In the genomic region with DNA sequence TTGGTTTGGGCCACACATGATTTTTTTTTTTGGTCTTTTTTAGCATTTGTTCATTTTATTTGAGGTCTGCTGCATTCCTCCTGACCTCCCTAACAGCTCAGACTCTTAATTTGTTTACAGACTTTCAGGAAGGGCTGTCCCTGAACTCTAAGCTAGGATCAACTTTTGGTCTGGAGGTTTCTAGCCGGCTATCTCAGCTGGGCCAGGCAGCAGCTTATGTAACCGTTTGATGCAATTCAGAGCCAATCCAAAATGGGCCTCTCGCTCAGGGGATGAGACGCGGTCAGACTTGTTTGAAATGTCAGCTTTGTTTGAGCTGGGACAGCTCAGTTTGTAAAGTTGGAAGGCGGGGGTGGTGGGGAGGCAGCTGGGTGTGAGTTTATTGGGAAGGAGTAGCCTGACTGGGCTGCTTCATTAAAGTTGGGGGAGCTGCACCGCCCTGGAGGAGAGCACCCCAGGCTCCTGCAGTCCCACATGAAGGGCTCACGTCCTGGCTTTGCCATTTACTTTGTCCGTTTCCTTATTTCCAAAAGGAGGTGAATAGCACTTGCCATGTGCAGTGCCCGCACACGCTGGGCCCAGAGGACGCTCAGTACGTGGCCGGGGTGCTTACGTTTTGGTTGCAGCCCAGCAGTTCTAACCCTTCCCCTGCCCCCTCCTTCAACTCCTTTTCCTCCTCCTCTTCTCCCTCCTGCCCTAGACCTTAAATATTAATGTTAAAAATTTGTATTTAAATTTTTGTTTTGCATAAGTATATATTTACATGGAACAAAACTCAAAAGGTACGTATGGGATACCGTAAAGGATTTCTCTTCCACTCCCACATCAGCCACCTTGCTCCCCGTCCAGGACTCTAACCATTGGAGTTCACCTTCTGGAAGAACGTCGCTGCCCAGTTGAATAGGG, we compare ENCODE assay signal across 1 cellular context.
TF ChIP-seq lines count a peak whose summit lies in the region.

No MANE protein-coding gene starts in this region.

TF ChIP-seq in HepG2, 621 proteins besides CTCF, POLR2A, EP300 and RAD21 (continued from another document and continues in another):
- TF ChIP-seq, protein P1, sequence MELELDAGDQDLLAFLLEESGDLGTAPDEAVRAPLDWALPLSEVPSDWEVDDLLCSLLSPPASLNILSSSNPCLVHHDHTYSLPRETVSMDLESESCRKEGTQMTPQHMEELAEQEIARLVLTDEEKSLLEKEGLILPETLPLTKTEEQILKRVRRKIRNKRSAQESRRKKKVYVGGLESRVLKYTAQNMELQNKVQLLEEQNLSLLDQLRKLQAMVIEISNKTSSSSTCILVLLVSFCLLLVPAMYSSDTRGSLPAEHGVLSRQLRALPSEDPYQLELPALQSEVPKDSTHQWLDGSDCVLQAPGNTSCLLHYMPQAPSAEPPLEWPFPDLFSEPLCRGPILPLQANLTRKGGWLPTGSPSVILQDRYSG (CRISPR knock-in tag; IDR thresholded peaks at IDR 0.05) = no peak
- TF ChIP-seq ZNF30 (CRISPR knock-in tag; IDR thresholded peaks at IDR 0.05) = no peak
- TF ChIP-seq FOXO1 (CRISPR knock-in tag; IDR thresholded peaks at IDR 0.05) = peak; percentile 97
- peak; percentile 73; the same call in 1 of the 2 replicates for TF ChIP-seq NCOA1 (CRISPR knock-in tag; IDR thresholded peaks at IDR 0.05)
- TF ChIP-seq SRSF9 (IDR thresholded peaks at IDR 0.05; ENCODE audit: borderline replicate concordance, insufficient read depth, low read depth, low read length, poor library complexity, severe bottlenecking) = no peak
- TF ChIP-seq ZNF121 (CRISPR knock-in tag; IDR thresholded peaks at IDR 0.05) = peak; percentile 95
- TF ChIP-seq ETV5 (CRISPR knock-in tag; IDR thresholded peaks at IDR 0.05; ENCODE audit: borderline replicate concordance) = peak; percentile 75; the same call in 1 of the 2 replicates
- 0 out of 2 replicates have a peak, but pooled peaks have one; percentile 61 for TF ChIP-seq BRD4 (CRISPR knock-in tag; IDR thresholded peaks at IDR 0.05)
- peak; percentile 85 for TF ChIP-seq TEAD3 (CRISPR knock-in tag; optimal IDR thresholded peaks at IDR 0.05; ENCODE audit: borderline replicate concordance)
- TF ChIP-seq KLF12 (CRISPR knock-in tag; IDR thresholded peaks at IDR 0.05; ENCODE audit: borderline replicate concordance) = peak; percentile 70; the same call in 1 of the 2 replicates
- TF ChIP-seq, protein P2, sequence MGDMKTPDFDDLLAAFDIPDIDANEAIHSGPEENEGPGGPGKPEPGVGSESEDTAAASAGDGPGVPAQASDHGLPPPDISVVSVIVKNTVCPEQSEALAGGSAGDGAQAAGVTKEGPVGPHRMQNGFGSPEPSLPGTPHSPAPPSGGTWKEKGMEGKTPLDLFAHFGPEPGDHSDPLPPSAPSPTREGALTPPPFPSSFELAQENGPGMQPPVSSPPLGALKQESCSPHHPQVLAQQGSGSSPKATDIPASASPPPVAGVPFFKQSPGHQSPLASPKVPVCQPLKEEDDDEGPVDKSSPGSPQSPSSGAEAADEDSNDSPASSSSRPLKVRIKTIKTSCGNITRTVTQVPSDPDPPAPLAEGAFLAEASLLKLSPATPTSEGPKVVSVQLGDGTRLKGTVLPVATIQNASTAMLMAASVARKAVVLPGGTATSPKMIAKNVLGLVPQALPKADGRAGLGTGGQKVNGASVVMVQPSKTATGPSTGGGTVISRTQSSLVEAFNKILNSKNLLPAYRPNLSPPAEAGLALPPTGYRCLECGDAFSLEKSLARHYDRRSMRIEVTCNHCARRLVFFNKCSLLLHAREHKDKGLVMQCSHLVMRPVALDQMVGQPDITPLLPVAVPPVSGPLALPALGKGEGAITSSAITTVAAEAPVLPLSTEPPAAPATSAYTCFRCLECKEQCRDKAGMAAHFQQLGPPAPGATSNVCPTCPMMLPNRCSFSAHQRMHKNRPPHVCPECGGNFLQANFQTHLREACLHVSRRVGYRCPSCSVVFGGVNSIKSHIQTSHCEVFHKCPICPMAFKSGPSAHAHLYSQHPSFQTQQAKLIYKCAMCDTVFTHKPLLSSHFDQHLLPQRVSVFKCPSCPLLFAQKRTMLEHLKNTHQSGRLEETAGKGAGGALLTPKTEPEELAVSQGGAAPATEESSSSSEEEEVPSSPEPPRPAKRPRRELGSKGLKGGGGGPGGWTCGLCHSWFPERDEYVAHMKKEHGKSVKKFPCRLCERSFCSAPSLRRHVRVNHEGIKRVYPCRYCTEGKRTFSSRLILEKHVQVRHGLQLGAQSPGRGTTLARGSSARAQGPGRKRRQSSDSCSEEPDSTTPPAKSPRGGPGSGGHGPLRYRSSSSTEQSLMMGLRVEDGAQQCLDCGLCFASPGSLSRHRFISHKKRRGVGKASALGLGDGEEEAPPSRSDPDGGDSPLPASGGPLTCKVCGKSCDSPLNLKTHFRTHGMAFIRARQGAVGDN (CRISPR knock-in tag; IDR thresholded peaks at IDR 0.05) = peak; percentile 67
- TF ChIP-seq, protein P3, sequence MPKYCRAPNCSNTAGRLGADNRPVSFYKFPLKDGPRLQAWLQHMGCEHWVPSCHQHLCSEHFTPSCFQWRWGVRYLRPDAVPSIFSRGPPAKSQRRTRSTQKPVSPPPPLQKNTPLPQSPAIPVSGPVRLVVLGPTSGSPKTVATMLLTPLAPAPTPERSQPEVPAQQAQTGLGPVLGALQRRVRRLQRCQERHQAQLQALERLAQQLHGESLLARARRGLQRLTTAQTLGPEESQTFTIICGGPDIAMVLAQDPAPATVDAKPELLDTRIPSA (CRISPR knock-in tag; IDR thresholded peaks at IDR 0.05; ENCODE audit: borderline replicate concordance) = no peak; the same call in 1 of the 2 replicates
- TF ChIP-seq CBFB (CRISPR knock-in tag; IDR thresholded peaks at IDR 0.05) = peak; percentile 80
- TF ChIP-seq SAFB2 (CRISPR knock-in tag; IDR thresholded peaks at IDR 0.05; ENCODE audit: borderline replicate concordance, low read depth) = peak; percentile 91; the same call in 1 of the 2 replicates
- peak; percentile 70; the same call in 1 of the 2 replicates for TF ChIP-seq ATM (IDR thresholded peaks at IDR 0.05; ENCODE audit: borderline replicate concordance)
- peak; percentile 53; the same call in 1 of the 2 replicates for TF ChIP-seq TOPORS (CRISPR knock-in tag; IDR thresholded peaks at IDR 0.05)
- TF ChIP-seq, protein P4, sequence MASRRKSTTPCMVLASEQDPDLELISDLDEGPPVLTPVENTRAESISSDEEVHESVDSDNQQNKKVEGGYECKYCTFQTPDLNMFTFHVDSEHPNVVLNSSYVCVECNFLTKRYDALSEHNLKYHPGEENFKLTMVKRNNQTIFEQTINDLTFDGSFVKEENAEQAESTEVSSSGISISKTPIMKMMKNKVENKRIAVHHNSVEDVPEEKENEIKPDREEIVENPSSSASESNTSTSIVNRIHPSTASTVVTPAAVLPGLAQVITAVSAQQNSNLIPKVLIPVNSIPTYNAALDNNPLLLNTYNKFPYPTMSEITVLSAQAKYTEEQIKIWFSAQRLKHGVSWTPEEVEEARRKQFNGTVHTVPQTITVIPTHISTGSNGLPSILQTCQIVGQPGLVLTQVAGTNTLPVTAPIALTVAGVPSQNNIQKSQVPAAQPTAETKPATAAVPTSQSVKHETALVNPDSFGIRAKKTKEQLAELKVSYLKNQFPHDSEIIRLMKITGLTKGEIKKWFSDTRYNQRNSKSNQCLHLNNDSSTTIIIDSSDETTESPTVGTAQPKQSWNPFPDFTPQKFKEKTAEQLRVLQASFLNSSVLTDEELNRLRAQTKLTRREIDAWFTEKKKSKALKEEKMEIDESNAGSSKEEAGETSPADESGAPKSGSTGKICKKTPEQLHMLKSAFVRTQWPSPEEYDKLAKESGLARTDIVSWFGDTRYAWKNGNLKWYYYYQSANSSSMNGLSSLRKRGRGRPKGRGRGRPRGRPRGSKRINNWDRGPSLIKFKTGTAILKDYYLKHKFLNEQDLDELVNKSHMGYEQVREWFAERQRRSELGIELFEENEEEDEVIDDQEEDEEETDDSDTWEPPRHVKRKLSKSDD (CRISPR knock-in tag; IDR thresholded peaks at IDR 0.05; ENCODE audit: low read depth) = peak; percentile 84
- TF ChIP-seq AGO2 (optimal IDR thresholded peaks at IDR 0.05; ENCODE audit: low read depth, low read length) = no peak
- no peak; the same call in 1 of the 2 replicates for TF ChIP-seq ZNF761 (CRISPR knock-in tag; conservative IDR thresholded peaks at IDR 0.05)
- no peak for TF ChIP-seq HNRNPK (IDR thresholded peaks at IDR 0.05; ENCODE audit: low read depth, low read length, poor library complexity, severe bottlenecking)
- TF ChIP-seq ZNF562 (CRISPR knock-in tag; IDR thresholded peaks at IDR 0.05; ENCODE audit: borderline replicate concordance) = no peak
- TF ChIP-seq, protein P5, sequence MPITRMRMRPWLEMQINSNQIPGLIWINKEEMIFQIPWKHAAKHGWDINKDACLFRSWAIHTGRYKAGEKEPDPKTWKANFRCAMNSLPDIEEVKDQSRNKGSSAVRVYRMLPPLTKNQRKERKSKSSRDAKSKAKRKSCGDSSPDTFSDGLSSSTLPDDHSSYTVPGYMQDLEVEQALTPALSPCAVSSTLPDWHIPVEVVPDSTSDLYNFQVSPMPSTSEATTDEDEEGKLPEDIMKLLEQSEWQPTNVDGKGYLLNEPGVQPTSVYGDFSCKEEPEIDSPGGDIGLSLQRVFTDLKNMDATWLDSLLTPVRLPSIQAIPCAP (CRISPR knock-in tag; IDR thresholded peaks at IDR 0.05; ENCODE audit: low read depth) = peak; percentile 69; the same call in 1 of the 2 replicates
- TF ChIP-seq ZC3H13 (CRISPR knock-in tag; IDR thresholded peaks at IDR 0.05) = no peak
- peak; percentile 99 for TF ChIP-seq ZNF878 (CRISPR knock-in tag; IDR thresholded peaks at IDR 0.05)
- TF ChIP-seq, protein P6, sequence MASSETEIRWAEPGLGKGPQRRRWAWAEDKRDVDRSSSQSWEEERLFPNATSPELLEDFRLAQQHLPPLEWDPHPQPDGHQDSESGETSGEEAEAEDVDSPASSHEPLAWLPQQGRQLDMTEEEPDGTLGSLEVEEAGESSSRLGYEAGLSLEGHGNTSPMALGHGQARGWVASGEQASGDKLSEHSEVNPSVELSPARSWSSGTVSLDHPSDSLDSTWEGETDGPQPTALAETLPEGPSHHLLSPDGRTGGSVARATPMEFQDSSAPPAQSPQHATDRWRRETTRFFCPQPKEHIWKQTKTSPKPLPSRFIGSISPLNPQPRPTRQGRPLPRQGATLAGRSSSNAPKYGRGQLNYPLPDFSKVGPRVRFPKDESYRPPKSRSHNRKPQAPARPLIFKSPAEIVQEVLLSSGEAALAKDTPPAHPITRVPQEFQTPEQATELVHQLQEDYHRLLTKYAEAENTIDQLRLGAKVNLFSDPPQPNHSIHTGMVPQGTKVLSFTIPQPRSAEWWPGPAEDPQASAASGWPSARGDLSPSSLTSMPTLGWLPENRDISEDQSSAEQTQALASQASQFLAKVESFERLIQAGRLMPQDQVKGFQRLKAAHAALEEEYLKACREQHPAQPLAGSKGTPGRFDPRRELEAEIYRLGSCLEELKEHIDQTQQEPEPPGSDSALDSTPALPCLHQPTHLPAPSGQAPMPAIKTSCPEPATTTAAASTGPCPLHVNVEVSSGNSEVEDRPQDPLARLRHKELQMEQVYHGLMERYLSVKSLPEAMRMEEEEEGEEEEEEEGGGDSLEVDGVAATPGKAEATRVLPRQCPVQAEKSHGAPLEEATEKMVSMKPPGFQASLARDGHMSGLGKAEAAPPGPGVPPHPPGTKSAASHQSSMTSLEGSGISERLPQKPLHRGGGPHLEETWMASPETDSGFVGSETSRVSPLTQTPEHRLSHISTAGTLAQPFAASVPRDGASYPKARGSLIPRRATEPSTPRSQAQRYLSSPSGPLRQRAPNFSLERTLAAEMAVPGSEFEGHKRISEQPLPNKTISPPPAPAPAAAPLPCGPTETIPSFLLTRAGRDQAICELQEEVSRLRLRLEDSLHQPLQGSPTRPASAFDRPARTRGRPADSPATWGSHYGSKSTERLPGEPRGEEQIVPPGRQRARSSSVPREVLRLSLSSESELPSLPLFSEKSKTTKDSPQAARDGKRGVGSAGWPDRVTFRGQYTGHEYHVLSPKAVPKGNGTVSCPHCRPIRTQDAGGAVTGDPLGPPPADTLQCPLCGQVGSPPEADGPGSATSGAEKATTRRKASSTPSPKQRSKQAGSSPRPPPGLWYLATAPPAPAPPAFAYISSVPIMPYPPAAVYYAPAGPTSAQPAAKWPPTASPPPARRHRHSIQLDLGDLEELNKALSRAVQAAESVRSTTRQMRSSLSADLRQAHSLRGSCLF (CRISPR knock-in tag; IDR thresholded peaks at IDR 0.05; ENCODE audit: borderline replicate concordance) = no peak
- TF ChIP-seq, protein P7, sequence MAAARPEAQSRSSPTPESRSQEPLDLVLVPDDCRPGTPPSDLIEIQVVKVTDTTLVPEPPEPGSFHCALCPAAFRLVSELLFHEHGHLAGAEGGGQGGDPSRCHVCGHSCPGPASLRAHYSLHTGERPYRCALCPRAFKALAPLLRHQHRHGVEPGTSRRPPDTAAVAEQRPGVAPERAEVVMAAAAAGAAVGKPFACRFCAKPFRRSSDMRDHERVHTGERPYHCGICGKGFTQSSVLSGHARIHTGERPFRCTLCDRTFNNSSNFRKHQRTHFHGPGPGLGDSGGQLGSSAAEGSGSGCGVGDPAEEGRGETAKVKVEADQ (CRISPR knock-in tag; IDR thresholded peaks at IDR 0.05; ENCODE audit: borderline replicate concordance) = peak; percentile 29; the same call in 1 of the 2 replicates
- peak; percentile 90 for TF ChIP-seq NKX3-1 (CRISPR knock-in tag; IDR thresholded peaks at IDR 0.05)
- 0 out of 2 replicates have a peak, but pooled peaks have one; percentile 85 for TF ChIP-seq THYN1 (CRISPR knock-in tag; IDR thresholded peaks at IDR 0.05; ENCODE audit: borderline replicate concordance, low read depth)
- peak; percentile 62 for TF ChIP-seq NFYC (CRISPR knock-in tag; IDR thresholded peaks at IDR 0.05)
- peak; percentile 97 for TF ChIP-seq ARNTL (CRISPR knock-in tag; IDR thresholded peaks at IDR 0.05)
- TF ChIP-seq SSRP1 (CRISPR knock-in tag; IDR thresholded peaks at IDR 0.05) = no peak
- TF ChIP-seq CHD2 (IDR thresholded peaks at IDR 0.05; ENCODE audit: low read depth, low read length) = no peak
- TF ChIP-seq PHF21A (CRISPR knock-in tag; IDR thresholded peaks at IDR 0.05) = peak; percentile 100
- peak; percentile 97 for TF ChIP-seq KDM3A (CRISPR knock-in tag; IDR thresholded peaks at IDR 0.05; ENCODE audit: low read depth)
- TF ChIP-seq, protein P8, sequence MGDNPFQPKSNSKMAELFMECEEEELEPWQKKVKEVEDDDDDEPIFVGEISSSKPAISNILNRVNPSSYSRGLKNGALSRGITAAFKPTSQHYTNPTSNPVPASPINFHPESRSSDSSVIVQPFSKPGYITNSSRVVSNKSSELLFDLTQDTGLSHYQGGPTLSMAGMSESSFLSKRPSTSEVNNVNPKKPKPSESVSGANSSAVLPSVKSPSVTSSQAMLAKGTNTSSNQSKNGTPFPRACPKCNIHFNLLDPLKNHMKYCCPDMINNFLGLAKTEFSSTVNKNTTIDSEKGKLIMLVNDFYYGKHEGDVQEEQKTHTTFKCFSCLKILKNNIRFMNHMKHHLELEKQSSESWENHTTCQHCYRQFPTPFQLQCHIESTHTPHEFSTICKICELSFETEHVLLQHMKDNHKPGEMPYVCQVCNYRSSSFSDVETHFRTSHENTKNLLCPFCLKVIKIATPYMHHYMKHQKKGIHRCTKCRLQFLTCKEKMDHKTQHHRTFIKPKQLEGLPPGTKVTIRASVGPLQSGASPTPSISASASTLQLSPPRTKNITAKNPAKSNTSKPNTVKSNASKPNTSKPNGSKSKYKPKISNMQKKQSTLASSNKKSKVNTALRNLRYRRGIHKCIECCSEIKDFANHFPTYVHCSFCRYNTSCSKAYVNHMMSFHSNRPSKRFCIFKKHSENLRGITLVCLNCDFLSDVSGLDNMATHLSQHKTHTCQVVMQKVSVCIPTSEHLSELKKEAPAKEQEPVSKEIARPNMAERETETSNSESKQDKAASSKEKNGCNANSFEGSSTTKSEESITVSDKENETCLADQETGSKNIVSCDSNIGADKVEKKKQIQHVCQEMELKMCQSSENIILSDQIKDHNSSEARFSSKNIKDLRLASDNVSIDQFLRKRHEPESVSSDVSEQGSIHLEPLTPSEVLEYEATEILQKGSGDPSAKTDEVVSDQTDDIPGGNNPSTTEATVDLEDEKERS (CRISPR knock-in tag; IDR thresholded peaks at IDR 0.05) = peak; percentile 71
